1 cellular context compared by ENCODE assay signal in the genomic region with DNA sequence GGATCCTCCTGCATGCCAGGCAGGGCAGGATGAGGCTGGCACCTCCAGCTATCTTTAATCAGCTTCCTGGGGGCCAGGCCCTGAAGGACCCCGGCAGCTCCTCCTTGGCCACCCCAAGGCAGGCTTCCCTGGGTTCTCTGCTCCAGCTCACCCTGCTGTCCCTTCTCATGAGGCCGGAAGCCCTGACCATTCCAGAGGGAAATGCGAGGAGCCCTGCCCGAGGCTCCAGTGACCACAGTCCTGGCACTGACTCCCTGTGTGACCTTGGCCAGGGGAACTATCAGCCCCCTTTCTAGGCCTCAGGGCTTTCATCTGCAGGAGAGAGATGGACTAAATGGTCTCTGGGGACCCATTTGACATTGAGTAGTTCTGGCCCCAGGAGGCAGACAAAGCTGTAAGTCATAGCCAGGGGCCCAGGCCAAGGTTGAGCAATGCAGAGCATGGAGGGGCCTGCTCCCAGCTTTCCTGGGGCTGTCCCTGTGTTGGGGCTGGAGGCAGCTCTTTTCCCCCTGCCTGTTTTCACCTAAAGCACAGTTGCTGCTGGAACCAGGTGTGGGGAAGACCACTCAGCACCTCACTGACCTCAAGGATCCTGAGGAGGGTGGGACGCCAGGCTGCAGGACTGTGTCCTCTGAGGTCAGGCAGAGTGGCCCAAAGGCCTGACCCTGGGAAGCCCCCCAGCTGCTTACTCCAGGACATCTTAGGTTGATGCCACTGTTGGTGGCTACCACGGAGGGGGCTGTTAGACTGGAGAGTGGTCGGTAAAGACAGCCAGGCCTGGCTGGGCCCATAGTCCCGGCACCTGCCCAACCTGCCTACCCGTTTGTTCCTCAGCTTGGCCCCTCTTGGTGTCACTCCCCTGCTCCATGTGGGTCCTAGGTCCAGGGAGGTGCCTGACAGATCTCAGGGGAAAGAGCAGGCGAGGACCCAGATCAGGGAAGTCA.
TF ChIP-seq lines count a peak whose summit lies in the region.

No MANE protein-coding gene starts in this region.

TF ChIP-seq in HepG2, 621 proteins besides CTCF, POLR2A, EP300 and RAD21 (continued from another document and continues in another):
- TF ChIP-seq, protein P1, sequence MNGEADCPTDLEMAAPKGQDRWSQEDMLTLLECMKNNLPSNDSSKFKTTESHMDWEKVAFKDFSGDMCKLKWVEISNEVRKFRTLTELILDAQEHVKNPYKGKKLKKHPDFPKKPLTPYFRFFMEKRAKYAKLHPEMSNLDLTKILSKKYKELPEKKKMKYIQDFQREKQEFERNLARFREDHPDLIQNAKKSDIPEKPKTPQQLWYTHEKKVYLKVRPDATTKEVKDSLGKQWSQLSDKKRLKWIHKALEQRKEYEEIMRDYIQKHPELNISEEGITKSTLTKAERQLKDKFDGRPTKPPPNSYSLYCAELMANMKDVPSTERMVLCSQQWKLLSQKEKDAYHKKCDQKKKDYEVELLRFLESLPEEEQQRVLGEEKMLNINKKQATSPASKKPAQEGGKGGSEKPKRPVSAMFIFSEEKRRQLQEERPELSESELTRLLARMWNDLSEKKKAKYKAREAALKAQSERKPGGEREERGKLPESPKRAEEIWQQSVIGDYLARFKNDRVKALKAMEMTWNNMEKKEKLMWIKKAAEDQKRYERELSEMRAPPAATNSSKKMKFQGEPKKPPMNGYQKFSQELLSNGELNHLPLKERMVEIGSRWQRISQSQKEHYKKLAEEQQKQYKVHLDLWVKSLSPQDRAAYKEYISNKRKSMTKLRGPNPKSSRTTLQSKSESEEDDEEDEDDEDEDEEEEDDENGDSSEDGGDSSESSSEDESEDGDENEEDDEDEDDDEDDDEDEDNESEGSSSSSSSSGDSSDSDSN (CRISPR knock-in tag; IDR thresholded peaks at IDR 0.05): peak; percentile 87; the same call in 1 of the 2 replicates
- peak; percentile 81 for TF ChIP-seq KDM3A (CRISPR knock-in tag; IDR thresholded peaks at IDR 0.05; ENCODE audit: low read depth)
- peak; percentile 73 for TF ChIP-seq HMG20B (CRISPR knock-in tag; conservative IDR thresholded peaks at IDR 0.05)
- TF ChIP-seq JUNB (CRISPR knock-in tag; IDR thresholded peaks at IDR 0.05; ENCODE audit: borderline replicate concordance): no peak
- TF ChIP-seq ZNF12 (CRISPR knock-in tag; IDR thresholded peaks at IDR 0.05): peak; percentile 45; the same call in 1 of the 2 replicates
- no peak for TF ChIP-seq PCBP2 (optimal IDR thresholded peaks at IDR 0.05; ENCODE audit: low read depth, low read length, poor library complexity, severe bottlenecking)
- no peak; the same call in 1 of the 2 replicates for TF ChIP-seq NRL (CRISPR knock-in tag; IDR thresholded peaks at IDR 0.05; ENCODE audit: borderline replicate concordance)
- TF ChIP-seq KDM2A (CRISPR knock-in tag; IDR thresholded peaks at IDR 0.05; ENCODE audit: borderline replicate concordance, low read depth): 0 out of 2 replicates have a peak, but pooled peaks have one; percentile 16
- peak; percentile 72; the same call in 1 of the 2 replicates for TF ChIP-seq POGZ (CRISPR knock-in tag; IDR thresholded peaks at IDR 0.05)
- no peak for TF ChIP-seq FOXK2 (IDR thresholded peaks at IDR 0.05)
- TF ChIP-seq, protein P2, sequence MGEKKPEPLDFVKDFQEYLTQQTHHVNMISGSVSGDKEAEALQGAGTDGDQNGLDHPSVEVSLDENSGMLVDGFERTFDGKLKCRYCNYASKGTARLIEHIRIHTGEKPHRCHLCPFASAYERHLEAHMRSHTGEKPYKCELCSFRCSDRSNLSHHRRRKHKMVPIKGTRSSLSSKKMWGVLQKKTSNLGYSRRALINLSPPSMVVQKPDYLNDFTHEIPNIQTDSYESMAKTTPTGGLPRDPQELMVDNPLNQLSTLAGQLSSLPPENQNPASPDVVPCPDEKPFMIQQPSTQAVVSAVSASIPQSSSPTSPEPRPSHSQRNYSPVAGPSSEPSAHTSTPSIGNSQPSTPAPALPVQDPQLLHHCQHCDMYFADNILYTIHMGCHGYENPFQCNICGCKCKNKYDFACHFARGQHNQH (CRISPR knock-in tag; IDR thresholded peaks at IDR 0.05): peak; percentile 84; the same call in 1 of the 2 replicates
- peak; percentile 81 for TF ChIP-seq ZNF644 (CRISPR knock-in tag; IDR thresholded peaks at IDR 0.05; ENCODE audit: low read depth)
- TF ChIP-seq, protein P3, sequence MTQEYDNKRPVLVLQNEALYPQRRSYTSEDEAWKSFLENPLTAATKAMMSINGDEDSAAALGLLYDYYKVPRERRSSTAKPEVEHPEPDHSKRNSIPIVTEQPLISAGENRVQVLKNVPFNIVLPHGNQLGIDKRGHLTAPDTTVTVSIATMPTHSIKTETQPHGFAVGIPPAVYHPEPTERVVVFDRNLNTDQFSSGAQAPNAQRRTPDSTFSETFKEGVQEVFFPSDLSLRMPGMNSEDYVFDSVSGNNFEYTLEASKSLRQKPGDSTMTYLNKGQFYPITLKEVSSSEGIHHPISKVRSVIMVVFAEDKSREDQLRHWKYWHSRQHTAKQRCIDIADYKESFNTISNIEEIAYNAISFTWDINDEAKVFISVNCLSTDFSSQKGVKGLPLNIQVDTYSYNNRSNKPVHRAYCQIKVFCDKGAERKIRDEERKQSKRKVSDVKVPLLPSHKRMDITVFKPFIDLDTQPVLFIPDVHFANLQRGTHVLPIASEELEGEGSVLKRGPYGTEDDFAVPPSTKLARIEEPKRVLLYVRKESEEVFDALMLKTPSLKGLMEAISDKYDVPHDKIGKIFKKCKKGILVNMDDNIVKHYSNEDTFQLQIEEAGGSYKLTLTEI (CRISPR knock-in tag; conservative IDR thresholded peaks at IDR 0.05): no peak
- no peak for TF ChIP-seq ZNF562 (CRISPR knock-in tag; IDR thresholded peaks at IDR 0.05; ENCODE audit: borderline replicate concordance)
- TF ChIP-seq ZNF563 (CRISPR knock-in tag; IDR thresholded peaks at IDR 0.05): 0 out of 2 replicates have a peak, but pooled peaks have one; percentile 61
- TF ChIP-seq, protein P4, sequence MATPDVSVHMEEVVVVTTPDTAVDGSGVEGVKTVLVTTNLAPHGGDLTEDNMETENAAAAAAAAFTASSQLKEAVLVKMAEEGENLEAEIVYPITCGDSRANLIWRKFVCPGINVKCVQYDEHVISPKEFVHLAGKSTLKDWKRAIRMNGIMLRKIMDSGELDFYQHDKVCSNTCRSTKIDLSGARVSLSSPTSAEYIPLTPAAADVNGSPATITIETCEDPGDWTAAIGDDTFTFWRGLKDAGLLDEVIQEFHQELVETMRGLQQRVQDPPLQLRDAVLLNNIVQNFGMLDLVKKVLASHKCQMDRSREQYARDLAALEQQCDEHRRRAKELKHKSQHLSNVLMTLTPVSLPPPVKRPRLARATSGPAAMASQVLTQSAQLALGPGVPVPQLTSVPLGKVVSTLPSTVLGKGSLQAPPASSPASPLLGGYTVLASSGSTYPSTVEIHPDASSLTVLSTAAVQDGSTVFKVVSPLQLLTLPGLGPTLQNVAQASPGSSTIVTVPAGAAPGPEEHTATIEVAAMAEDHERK (CRISPR knock-in tag; IDR thresholded peaks at IDR 0.05; ENCODE audit: low read depth): no peak
- peak; percentile 40; the same call in 1 of the 2 replicates for TF ChIP-seq ZNF33B (CRISPR knock-in tag; IDR thresholded peaks at IDR 0.05)
- TF ChIP-seq THYN1 (CRISPR knock-in tag; IDR thresholded peaks at IDR 0.05; ENCODE audit: borderline replicate concordance, low read depth): no peak
- TF ChIP-seq GATAD2A (CRISPR knock-in tag; IDR thresholded peaks at IDR 0.05): peak; percentile 97
- no peak for TF ChIP-seq ZC3H13 (CRISPR knock-in tag; IDR thresholded peaks at IDR 0.05)
- peak; percentile 88; the same call in 1 of the 2 replicates for TF ChIP-seq ZNF747 (CRISPR knock-in tag; IDR thresholded peaks at IDR 0.05; ENCODE audit: borderline replicate concordance)
- peak; percentile 39; the same call in 1 of the 2 replicates for TF ChIP-seq ZNF709 (CRISPR knock-in tag; IDR thresholded peaks at IDR 0.05)
- TF ChIP-seq IKZF4 (CRISPR knock-in tag; IDR thresholded peaks at IDR 0.05; ENCODE audit: borderline replicate concordance, low read depth, not compliant biosample characterization): no peak
- TF ChIP-seq PITX1 (CRISPR knock-in tag; IDR thresholded peaks at IDR 0.05): peak; percentile 91
- 0 out of 2 replicates have a peak, but pooled peaks have one; percentile 65 for TF ChIP-seq RBAK (CRISPR knock-in tag; IDR thresholded peaks at IDR 0.05)
- TF ChIP-seq, protein P5, sequence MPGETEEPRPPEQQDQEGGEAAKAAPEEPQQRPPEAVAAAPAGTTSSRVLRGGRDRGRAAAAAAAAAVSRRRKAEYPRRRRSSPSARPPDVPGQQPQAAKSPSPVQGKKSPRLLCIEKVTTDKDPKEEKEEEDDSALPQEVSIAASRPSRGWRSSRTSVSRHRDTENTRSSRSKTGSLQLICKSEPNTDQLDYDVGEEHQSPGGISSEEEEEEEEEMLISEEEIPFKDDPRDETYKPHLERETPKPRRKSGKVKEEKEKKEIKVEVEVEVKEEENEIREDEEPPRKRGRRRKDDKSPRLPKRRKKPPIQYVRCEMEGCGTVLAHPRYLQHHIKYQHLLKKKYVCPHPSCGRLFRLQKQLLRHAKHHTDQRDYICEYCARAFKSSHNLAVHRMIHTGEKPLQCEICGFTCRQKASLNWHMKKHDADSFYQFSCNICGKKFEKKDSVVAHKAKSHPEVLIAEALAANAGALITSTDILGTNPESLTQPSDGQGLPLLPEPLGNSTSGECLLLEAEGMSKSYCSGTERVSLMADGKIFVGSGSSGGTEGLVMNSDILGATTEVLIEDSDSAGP (CRISPR knock-in tag; IDR thresholded peaks at IDR 0.05; ENCODE audit: borderline replicate concordance): peak; percentile 80; the same call in 1 of the 2 replicates
- no peak for TF ChIP-seq HNRNPK (IDR thresholded peaks at IDR 0.05; ENCODE audit: low read depth, low read length, poor library complexity, severe bottlenecking)
- TF ChIP-seq, protein P6, sequence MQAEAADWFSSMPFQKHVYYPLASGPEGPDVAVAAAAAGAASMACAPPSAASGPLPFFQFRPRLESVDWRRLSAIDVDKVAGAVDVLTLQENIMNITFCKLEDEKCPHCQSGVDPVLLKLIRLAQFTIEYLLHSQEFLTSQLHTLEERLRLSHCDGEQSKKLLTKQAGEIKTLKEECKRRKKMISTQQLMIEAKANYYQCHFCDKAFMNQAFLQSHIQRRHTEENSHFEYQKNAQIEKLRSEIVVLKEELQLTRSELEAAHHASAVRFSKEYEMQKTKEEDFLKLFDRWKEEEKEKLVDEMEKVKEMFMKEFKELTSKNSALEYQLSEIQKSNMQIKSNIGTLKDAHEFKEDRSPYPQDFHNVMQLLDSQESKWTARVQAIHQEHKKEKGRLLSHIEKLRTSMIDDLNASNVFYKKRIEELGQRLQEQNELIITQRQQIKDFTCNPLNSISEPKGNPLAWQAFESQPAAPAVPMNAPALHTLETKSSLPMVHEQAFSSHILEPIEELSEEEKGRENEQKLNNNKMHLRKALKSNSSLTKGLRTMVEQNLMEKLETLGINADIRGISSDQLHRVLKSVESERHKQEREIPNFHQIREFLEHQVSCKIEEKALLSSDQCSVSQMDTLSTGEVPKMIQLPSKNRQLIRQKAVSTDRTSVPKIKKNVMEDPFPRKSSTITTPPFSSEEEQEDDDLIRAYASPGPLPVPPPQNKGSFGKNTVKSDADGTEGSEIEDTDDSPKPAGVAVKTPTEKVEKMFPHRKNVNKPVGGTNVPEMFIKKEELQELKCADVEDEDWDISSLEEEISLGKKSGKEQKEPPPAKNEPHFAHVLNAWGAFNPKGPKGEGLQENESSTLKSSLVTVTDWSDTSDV (CRISPR knock-in tag; IDR thresholded peaks at IDR 0.05): peak; percentile 85; the same call in 1 of the 2 replicates
- peak; percentile 33; the same call in 1 of the 2 replicates for TF ChIP-seq SMAD1 (CRISPR knock-in tag; IDR thresholded peaks at IDR 0.05; ENCODE audit: borderline replicate concordance, low read depth)
- TF ChIP-seq NFRKB (IDR thresholded peaks at IDR 0.05): no peak
- TF ChIP-seq, protein P7, sequence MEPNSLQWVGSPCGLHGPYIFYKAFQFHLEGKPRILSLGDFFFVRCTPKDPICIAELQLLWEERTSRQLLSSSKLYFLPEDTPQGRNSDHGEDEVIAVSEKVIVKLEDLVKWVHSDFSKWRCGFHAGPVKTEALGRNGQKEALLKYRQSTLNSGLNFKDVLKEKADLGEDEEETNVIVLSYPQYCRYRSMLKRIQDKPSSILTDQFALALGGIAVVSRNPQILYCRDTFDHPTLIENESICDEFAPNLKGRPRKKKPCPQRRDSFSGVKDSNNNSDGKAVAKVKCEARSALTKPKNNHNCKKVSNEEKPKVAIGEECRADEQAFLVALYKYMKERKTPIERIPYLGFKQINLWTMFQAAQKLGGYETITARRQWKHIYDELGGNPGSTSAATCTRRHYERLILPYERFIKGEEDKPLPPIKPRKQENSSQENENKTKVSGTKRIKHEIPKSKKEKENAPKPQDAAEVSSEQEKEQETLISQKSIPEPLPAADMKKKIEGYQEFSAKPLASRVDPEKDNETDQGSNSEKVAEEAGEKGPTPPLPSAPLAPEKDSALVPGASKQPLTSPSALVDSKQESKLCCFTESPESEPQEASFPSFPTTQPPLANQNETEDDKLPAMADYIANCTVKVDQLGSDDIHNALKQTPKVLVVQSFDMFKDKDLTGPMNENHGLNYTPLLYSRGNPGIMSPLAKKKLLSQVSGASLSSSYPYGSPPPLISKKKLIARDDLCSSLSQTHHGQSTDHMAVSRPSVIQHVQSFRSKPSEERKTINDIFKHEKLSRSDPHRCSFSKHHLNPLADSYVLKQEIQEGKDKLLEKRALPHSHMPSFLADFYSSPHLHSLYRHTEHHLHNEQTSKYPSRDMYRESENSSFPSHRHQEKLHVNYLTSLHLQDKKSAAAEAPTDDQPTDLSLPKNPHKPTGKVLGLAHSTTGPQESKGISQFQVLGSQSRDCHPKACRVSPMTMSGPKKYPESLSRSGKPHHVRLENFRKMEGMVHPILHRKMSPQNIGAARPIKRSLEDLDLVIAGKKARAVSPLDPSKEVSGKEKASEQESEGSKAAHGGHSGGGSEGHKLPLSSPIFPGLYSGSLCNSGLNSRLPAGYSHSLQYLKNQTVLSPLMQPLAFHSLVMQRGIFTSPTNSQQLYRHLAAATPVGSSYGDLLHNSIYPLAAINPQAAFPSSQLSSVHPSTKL (CRISPR knock-in tag; IDR thresholded peaks at IDR 0.05): peak; percentile 95
- TF ChIP-seq SCMH1 (CRISPR knock-in tag; IDR thresholded peaks at IDR 0.05; ENCODE audit: borderline replicate concordance): no peak
- no peak for TF ChIP-seq SIN3B (IDR thresholded peaks at IDR 0.05; ENCODE audit: low read length)
- TF ChIP-seq, protein P8, sequence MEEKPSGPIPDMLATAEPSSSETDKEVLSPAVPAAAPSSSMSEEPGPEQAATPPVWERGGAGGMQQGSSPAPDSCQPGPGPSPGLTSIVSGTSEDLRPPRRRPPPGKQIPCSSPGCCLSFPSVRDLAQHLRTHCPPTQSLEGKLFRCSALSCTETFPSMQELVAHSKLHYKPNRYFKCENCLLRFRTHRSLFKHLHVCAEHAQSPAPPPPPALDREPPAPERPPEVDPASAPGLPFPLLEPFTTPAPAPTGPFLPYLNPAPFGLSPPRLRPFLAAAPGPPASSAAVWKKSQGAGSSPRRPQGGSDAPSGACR (CRISPR knock-in tag; IDR thresholded peaks at IDR 0.05): peak; percentile 73
- TF ChIP-seq, protein P9, sequence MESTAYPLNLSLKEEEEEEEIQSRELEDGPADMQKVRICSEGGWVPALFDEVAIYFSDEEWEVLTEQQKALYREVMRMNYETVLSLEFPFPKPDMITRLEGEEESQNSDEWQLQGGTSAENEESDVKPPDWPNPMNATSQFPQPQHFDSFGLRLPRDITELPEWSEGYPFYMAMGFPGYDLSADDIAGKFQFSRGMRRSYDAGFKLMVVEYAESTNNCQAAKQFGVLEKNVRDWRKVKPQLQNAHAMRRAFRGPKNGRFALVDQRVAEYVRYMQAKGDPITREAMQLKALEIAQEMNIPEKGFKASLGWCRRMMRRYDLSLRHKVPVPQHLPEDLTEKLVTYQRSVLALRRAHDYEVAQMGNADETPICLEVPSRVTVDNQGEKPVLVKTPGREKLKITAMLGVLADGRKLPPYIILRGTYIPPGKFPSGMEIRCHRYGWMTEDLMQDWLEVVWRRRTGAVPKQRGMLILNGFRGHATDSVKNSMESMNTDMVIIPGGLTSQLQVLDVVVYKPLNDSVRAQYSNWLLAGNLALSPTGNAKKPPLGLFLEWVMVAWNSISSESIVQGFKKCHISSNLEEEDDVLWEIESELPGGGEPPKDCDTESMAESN (CRISPR knock-in tag; conservative IDR thresholded peaks at IDR 0.05): peak; percentile 69
- peak; percentile 62; the same call in 1 of the 2 replicates for TF ChIP-seq ZNF619 (CRISPR knock-in tag; IDR thresholded peaks at IDR 0.05)
